Comparison of ENCODE assay signal across 30 cellular contexts in the genomic region with DNA sequence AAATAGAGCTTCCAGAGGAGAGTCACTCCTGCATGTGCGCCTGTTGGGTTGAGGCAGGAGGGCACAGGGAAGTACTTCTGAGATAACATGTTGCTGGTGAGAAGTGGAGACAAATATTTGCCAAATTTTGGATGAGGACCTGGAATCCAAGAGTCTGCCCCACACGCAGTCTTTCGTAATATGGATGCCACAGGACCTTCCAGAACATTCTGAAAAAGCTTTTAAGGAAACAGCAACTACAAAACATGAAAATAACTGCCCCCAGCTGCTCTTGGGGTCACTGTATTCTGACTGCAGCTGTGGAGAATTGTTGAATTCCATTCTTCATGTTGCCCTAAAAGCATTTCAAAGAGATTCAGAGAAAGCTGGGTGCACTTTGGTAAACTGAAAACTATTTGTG.
"Had no signal": no experiment of that assay in that cellular context is flagged by ENCODE, and none has a peak within 500 bp of the region (broad histone marks: within the 10 kb centered on the region; RNA-seq: fewer than 3 reads in every experiment).

No MANE protein-coding gene starts in this region.

- H3K4me1 Mint-ChIP-seq: activated CD4-positive, alpha-beta T cell treated with anti-CD3 and anti-CD28 coated beads for 36 hours; activated CD4-positive, alpha-beta T cell treated with anti-CD3 and anti-CD28 coated beads, Interleukin-2, amount 10 ng/mL, durations not matched to agents 24 days and 14 days; activated CD8-positive, alpha-beta memory T cell treated with anti-CD3 and anti-CD28 coated beads, Interleukin-2, amount 10 ng/mL, durations not matched to agents 7 days and 5 days; activated naive CD4-positive, alpha-beta T cell treated with anti-CD3 and anti-CD28 coated beads, Interleukin-2, amount 10 ng/mL, durations not matched to agents 7 days and 5 days; activated naive CD8-positive, alpha-beta T cell treated with anti-CD3 and anti-CD28 coated beads, Interleukin-2, amount 10 ng/mL, durations not matched to agents 7 days and 5 days; central memory CD8-positive, alpha-beta T cell; endodermal cell had no signal

- H3K4me3 ChIP-seq: coronary artery, dorsolateral prefrontal cortex, gastroesophageal sphincter, heart right ventricle had no signal

- H3K27ac ChIP-seq: brain microvascular endothelial cell, coronary artery, dorsolateral prefrontal cortex, gastroesophageal sphincter, heart right ventricle had no signal

- H3K4me3 Mint-ChIP-seq: activated CD4-positive, alpha-beta memory T cell treated with anti-CD3 and anti-CD28 coated beads for 36 hours; activated CD4-positive, alpha-beta T cell treated with anti-CD3 and anti-CD28 coated beads for 36 hours; activated CD4-positive, alpha-beta T cell treated with anti-CD3 and anti-CD28 coated beads, Interleukin-2, amount 10 ng/mL, durations not matched to agents 24 days and 14 days; activated CD8-positive, alpha-beta memory T cell treated with anti-CD3 and anti-CD28 coated beads, Interleukin-2, amount 10 ng/mL, durations not matched to agents 7 days and 5 days; activated CD8-positive, alpha-beta T cell treated with anti-CD3 and anti-CD28 coated beads, Interleukin-2, amount 10 ng/mL, durations not matched to agents 7 days and 5 days; activated naive CD4-positive, alpha-beta T cell treated with anti-CD3 and anti-CD28 coated beads, Interleukin-2, amount 10 ng/mL, durations not matched to agents 7 days and 5 days; activated naive CD8-positive, alpha-beta T cell treated with anti-CD3 and anti-CD28 coated beads, Interleukin-2, amount 10 ng/mL, durations not matched to agents 7 days and 5 days; activated T-helper 1 cell treated with anti-CD3 and anti-CD28 coated beads, Interleukin-12 subunit alpha, Interleukin-12 subunit beta, Interleukin-2, Interleukin-4 antibody, amounts not matched to agents 30 ng/mL and 10 ng/mL and 1 ng/mL, durations not matched to agents 14 hours and 24 hours and 36 hours; central memory CD8-positive, alpha-beta T cell; dendritic cell treated with granulocyte-macrophage colony-stimulating factor and Interleukin-4, amounts not matched to agents 40 ng/mL and 50 ng/mL, for 4 days; endodermal cell had no signal

- H3K9me3 ChIP-seq: gastroesophageal sphincter, heart right ventricle had no signal

- H3K36me3 ChIP-seq: brain microvascular endothelial cell, gastroesophageal sphincter, heart right ventricle had no signal

- H3K4me1 ChIP-seq: heart right ventricle had no signal

- H3K27ac Mint-ChIP-seq: activated CD4-positive, alpha-beta memory T cell treated with anti-CD3 and anti-CD28 coated beads for 36 hours; activated CD4-positive, alpha-beta T cell treated with anti-CD3 and anti-CD28 coated beads for 36 hours; activated CD4-positive, alpha-beta T cell treated with anti-CD3 and anti-CD28 coated beads, Interleukin-2, amount 10 ng/mL, durations not matched to agents 24 days and 14 days; activated CD8-positive, alpha-beta memory T cell treated with anti-CD3 and anti-CD28 coated beads, Interleukin-2, amount 10 ng/mL, durations not matched to agents 7 days and 5 days; activated CD8-positive, alpha-beta T cell treated with anti-CD3 and anti-CD28 coated beads, Interleukin-2, amount 10 ng/mL, durations not matched to agents 7 days and 5 days; activated naive CD4-positive, alpha-beta T cell treated with anti-CD3 and anti-CD28 coated beads, Interleukin-2, amount 10 ng/mL, durations not matched to agents 7 days and 5 days; activated naive CD4-positive, alpha-beta T cell treated with anti-CD3 and anti-CD28 coated beads, Interleukin-2, amount 50 U/mL, for 72 hours; activated naive CD8-positive, alpha-beta T cell treated with anti-CD3 and anti-CD28 coated beads, Interleukin-2, amount 10 ng/mL, durations not matched to agents 7 days and 5 days; activated T-helper 1 cell treated with anti-CD3 and anti-CD28 coated beads, Interleukin-12 subunit alpha, Interleukin-12 subunit beta, Interleukin-2, Interleukin-4 antibody, amounts not matched to agents 30 ng/mL and 10 ng/mL and 1 ng/mL, durations not matched to agents 14 hours and 24 hours and 36 hours; activated T-helper 2 cell treated with anti-CD3 and anti-CD28 coated beads, Interferon-gamma antibody, Interleukin-2, Interleukin-4, amounts not matched to agents 10 μg/mL and 5 μg/mL and 100 μg/mL, durations not matched to agents 14 hours and 24 hours and 36 hours; dendritic cell treated with granulocyte-macrophage colony-stimulating factor and Interleukin-4, amounts not matched to agents 40 ng/mL and 50 ng/mL, for 4 days; endodermal cell had no signal

- H3K36me3 Mint-ChIP-seq: activated CD4-positive, alpha-beta memory T cell treated with anti-CD3 and anti-CD28 coated beads for 36 hours; activated CD8-positive, alpha-beta memory T cell treated with anti-CD3 and anti-CD28 coated beads, Interleukin-2, amount 10 ng/mL, durations not matched to agents 7 days and 5 days; activated naive CD4-positive, alpha-beta T cell treated with anti-CD3 and anti-CD28 coated beads, Interleukin-2, amount 10 ng/mL, durations not matched to agents 7 days and 5 days; activated naive CD4-positive, alpha-beta T cell treated with anti-CD3 and anti-CD28 coated beads, Interleukin-2, amount 50 U/mL, for 72 hours; activated naive CD8-positive, alpha-beta T cell treated with anti-CD3 and anti-CD28 coated beads, Interleukin-2, amount 10 ng/mL, durations not matched to agents 7 days and 5 days had no signal

- H3K27me3 ChIP-seq: brain microvascular endothelial cell, gastroesophageal sphincter, heart right ventricle had no signal

- DNase-seq: activated CD4-positive, alpha-beta memory T cell treated with anti-CD3 and anti-CD28 coated beads for 36 hours; activated CD4-positive, alpha-beta T cell treated with anti-CD3 and anti-CD28 coated beads for 36 hours; activated CD4-positive, alpha-beta T cell treated with anti-CD3 and anti-CD28 coated beads, Interleukin-2, amount 10 ng/mL, durations not matched to agents 24 days and 14 days; activated CD4-positive, CD25-positive, alpha-beta regulatory T cell; activated CD4-positive, CD25-positive, alpha-beta regulatory T cell treated with anti-CD3 and anti-CD28 coated beads, Interleukin-2, amount 50 U/mL, for 72 hours; activated CD8-positive, alpha-beta memory T cell treated with anti-CD3 and anti-CD28 coated beads, Interleukin-2, amount 10 ng/mL, durations not matched to agents 7 days and 5 days; activated CD8-positive, alpha-beta memory T cell treated with anti-CD3 and anti-CD28 coated beads, Interleukin-2, amount 50 U/mL, for 4 hours; activated CD8-positive, alpha-beta T cell treated with anti-CD3 and anti-CD28 coated beads, Interleukin-2, amount 10 ng/mL, durations not matched to agents 7 days and 5 days; activated effector memory CD4-positive, alpha-beta T cell treated with anti-CD3 and anti-CD28 coated beads, Interleukin-2, amount 50 U/mL, for 16 hours; activated naive CD4-positive, alpha-beta T cell treated with anti-CD3 and anti-CD28 coated beads, Interleukin-2, amount 10 ng/mL, durations not matched to agents 7 days and 5 days; activated naive CD8-positive, alpha-beta T cell treated with anti-CD3 and anti-CD28 coated beads, Interleukin-2, amount 10 ng/mL, durations not matched to agents 7 days and 5 days; activated T-cell treated with anti-CD3 and anti-CD28 coated beads, Interleukin-2, amount 50 U/mL, for 1 hour; activated T-cell treated with anti-CD3 and anti-CD28 coated beads, Interleukin-2, amount 50 U/mL, for 48 hours; amniotic stem cell; anterior cingulate cortex; brain microvascular endothelial cell; dorsolateral prefrontal cortex; effector memory CD4-positive, alpha-beta T cell; endodermal cell; foreskin melanocyte; heart right ventricle; T-helper 2 cell had no signal

- H3K9me3 Mint-ChIP-seq: activated CD4-positive, alpha-beta memory T cell treated with anti-CD3 and anti-CD28 coated beads for 36 hours; activated CD4-positive, alpha-beta T cell treated with anti-CD3 and anti-CD28 coated beads, Interleukin-2, amount 10 ng/mL, durations not matched to agents 24 days and 14 days; activated naive CD4-positive, alpha-beta T cell treated with anti-CD3 and anti-CD28 coated beads, Interleukin-2, amount 10 ng/mL, durations not matched to agents 7 days and 5 days; activated naive CD8-positive, alpha-beta T cell treated with anti-CD3 and anti-CD28 coated beads, Interleukin-2, amount 10 ng/mL, durations not matched to agents 7 days and 5 days; activated T-helper 1 cell treated with anti-CD3 and anti-CD28 coated beads, Interleukin-12 subunit alpha, Interleukin-12 subunit beta, Interleukin-2, Interleukin-4 antibody, amounts not matched to agents 30 ng/mL and 10 ng/mL and 1 ng/mL, durations not matched to agents 14 hours and 24 hours and 36 hours; central memory CD8-positive, alpha-beta T cell; endodermal cell had no signal

- H3K27me3 Mint-ChIP-seq: activated CD4-positive, alpha-beta memory T cell treated with anti-CD3 and anti-CD28 coated beads for 36 hours; activated CD4-positive, alpha-beta T cell treated with anti-CD3 and anti-CD28 coated beads for 36 hours; activated CD4-positive, alpha-beta T cell treated with anti-CD3 and anti-CD28 coated beads, Interleukin-2, amount 10 ng/mL, durations not matched to agents 24 days and 14 days; activated naive CD4-positive, alpha-beta T cell treated with anti-CD3 and anti-CD28 coated beads, Interleukin-2, amount 10 ng/mL, durations not matched to agents 7 days and 5 days; activated naive CD8-positive, alpha-beta T cell treated with anti-CD3 and anti-CD28 coated beads, Interleukin-2, amount 10 ng/mL, durations not matched to agents 7 days and 5 days had no signal

- ATAC-seq: activated CD4-positive, alpha-beta T cell treated with anti-CD3 and anti-CD28 coated beads for 36 hours; activated CD8-positive, alpha-beta memory T cell treated with anti-CD3 and anti-CD28 coated beads, Interleukin-2, amount 10 ng/mL, durations not matched to agents 7 days and 5 days; activated CD8-positive, alpha-beta T cell treated with anti-CD3 and anti-CD28 coated beads, Interleukin-2, amount 10 ng/mL, durations not matched to agents 7 days and 5 days; activated naive CD4-positive, alpha-beta T cell treated with anti-CD3 and anti-CD28 coated beads, Interleukin-2, amount 50 U/mL, for 72 hours; esophagus mucosa; gastroesophageal sphincter; heart right ventricle had no signal
